Comparison of ENCODE assay signal across 1 cellular context in genomic region chr5:442335-443238, GRCh38.
TF ChIP-seq lines count a peak whose summit lies in the region.

EXOC3 (plus strand) TSS chr5:443176; CDS start chr5:446206, 3,030 bp downstream.

TF ChIP-seq in K562, 482 proteins besides CTCF, POLR2A, EP300 and RAD21 (continued from another document):
- TF ChIP-seq ZNF449 (CRISPR knock-in tag; IDR thresholded peaks at IDR 0.05) (no peak), BACH1 (tag; IDR thresholded peaks at IDR 0.05) (no peak), ZNF764 (CRISPR knock-in tag; IDR thresholded peaks at IDR 0.05; ENCODE audit: low read depth) (no peak), TAF9B (IDR thresholded peaks at IDR 0.05; ENCODE audit: partially characterized antibody) (no peak), ZBTB7A (IDR thresholded peaks at IDR 0.05; ENCODE audit: borderline replicate concordance, control insufficient read depth, low read depth, low read length) (peak; percentile 78; the same call in 1 of the 2 replicates), ZNF766 (CRISPR knock-in tag; conservative IDR thresholded peaks at IDR 0.05) (no peak), ERF (CRISPR knock-in tag; IDR thresholded peaks at IDR 0.05) (0 out of 2 replicates have a peak, but pooled peaks have one; percentile 31), SMARCE1 (IDR thresholded peaks at IDR 0.05) (no peak), HCFC1 (IDR thresholded peaks at IDR 0.05; ENCODE audit: low read depth, low read length) (peak; percentile 64; the same call in 1 of the 2 replicates), DDX20 (tag; IDR thresholded peaks at IDR 0.05; ENCODE audit: low read depth) (no peak), RBM22 (IDR thresholded peaks at IDR 0.05; ENCODE audit: low read depth, low read length, poor library complexity, severe bottlenecking) (peak; percentile 27), ZNF76 (CRISPR knock-in tag; IDR thresholded peaks at IDR 0.05; ENCODE audit: borderline replicate concordance) (0 out of 2 replicates have a peak, but pooled peaks have one; percentile 7), CHD7 (IDR thresholded peaks at IDR 0.05; ENCODE audit: low read depth, low read length) (no peak), RBBP5 (IDR thresholded peaks at IDR 0.05; ENCODE audit: borderline replicate concordance, insufficient read depth, low read length, poor library complexity, severe bottlenecking) (peak; percentile 87), MCM5 (IDR thresholded peaks at IDR 0.05; ENCODE audit: low read depth) (no peak)
- TF ChIP-seq, protein P1, sequence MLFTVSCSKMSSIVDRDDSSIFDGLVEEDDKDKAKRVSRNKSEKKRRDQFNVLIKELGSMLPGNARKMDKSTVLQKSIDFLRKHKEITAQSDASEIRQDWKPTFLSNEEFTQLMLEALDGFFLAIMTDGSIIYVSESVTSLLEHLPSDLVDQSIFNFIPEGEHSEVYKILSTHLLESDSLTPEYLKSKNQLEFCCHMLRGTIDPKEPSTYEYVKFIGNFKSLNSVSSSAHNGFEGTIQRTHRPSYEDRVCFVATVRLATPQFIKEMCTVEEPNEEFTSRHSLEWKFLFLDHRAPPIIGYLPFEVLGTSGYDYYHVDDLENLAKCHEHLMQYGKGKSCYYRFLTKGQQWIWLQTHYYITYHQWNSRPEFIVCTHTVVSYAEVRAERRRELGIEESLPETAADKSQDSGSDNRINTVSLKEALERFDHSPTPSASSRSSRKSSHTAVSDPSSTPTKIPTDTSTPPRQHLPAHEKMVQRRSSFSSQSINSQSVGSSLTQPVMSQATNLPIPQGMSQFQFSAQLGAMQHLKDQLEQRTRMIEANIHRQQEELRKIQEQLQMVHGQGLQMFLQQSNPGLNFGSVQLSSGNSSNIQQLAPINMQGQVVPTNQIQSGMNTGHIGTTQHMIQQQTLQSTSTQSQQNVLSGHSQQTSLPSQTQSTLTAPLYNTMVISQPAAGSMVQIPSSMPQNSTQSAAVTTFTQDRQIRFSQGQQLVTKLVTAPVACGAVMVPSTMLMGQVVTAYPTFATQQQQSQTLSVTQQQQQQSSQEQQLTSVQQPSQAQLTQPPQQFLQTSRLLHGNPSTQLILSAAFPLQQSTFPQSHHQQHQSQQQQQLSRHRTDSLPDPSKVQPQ (CRISPR knock-in tag; IDR thresholded peaks at IDR 0.05; ENCODE audit: borderline replicate concordance), result no peak
- TF ChIP-seq, protein P2, sequence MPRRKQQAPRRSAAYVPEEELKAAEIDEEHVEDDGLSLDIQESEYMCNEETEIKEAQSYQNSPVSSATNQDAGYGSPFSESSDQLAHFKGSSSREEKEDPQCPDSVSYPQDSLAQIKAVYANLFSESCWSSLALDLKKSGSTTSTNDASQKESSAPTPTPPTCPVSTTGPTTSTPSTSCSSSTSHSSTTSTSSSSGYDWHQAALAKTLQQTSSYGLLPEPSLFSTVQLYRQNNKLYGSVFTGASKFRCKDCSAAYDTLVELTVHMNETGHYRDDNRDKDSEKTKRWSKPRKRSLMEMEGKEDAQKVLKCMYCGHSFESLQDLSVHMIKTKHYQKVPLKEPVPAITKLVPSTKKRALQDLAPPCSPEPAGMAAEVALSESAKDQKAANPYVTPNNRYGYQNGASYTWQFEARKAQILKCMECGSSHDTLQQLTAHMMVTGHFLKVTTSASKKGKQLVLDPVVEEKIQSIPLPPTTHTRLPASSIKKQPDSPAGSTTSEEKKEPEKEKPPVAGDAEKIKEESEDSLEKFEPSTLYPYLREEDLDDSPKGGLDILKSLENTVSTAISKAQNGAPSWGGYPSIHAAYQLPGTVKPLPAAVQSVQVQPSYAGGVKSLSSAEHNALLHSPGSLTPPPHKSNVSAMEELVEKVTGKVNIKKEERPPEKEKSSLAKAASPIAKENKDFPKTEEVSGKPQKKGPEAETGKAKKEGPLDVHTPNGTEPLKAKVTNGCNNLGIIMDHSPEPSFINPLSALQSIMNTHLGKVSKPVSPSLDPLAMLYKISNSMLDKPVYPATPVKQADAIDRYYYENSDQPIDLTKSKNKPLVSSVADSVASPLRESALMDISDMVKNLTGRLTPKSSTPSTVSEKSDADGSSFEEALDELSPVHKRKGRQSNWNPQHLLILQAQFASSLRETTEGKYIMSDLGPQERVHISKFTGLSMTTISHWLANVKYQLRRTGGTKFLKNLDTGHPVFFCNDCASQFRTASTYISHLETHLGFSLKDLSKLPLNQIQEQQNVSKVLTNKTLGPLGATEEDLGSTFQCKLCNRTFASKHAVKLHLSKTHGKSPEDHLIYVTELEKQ (CRISPR knock-in tag; IDR thresholded peaks at IDR 0.05), result no peak
